13 cellular contexts compared by ENCODE assay signal in the genomic region with DNA sequence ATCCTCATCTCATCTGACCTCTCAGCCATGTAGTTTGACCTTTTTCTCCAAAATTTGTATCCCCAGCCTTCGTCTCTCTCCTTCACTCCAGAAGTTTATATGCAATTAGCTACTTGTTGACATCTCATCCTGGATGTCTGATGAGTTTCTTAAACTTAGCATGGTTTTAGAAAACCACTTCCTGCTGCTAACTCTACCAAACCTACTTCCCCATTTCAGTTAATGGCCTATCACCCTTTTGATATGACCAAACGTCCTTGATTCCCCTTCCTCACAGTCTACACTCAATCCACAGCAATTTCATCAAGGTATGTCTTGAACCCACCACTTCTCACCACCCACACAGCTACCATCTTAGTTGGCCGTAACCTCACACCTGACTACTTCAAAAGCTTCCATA.
DNase-seq lines count a peak whose midpoint lies in the region; ATAC-seq and TF ChIP-seq lines count a peak whose summit lies in the region.
"Had no signal": no experiment of that assay in that cellular context is flagged by ENCODE, and none has a peak within 500 bp of the region (broad histone marks: within the 10 kb centered on the region; RNA-seq: fewer than 3 reads in every experiment).

No MANE protein-coding gene starts in this region.

- peak; percentile 1 for DNase-seq in GM12864 (ENCODE audit: low read depth)
- no peak for DNase-seq in PC-9
- DNase-seq in NK-92 (lab: John Stamatoyannopoulos, UW; ENCODE audit: unreplicated experiment): no peak
- no peak for DNase-seq in HPDE6-E6E7 (ENCODE audit: extremely low spot score)
- no peak for DNase-seq in Right ventricle myocardium superior
- DNase-seq in NCI-H526 (lab: John Stamatoyannopoulos, UW): no peak
- DNase-seq: activated T-cell treated with anti-CD3 and anti-CD28 coated beads, Interleukin-2, amount 50 U/mL, for 4 hours; effector CD8-positive, alpha-beta T cell; NCI-H2107 had no signal

- H3K9me2 ChIP-seq in PC-9 (ENCODE audit: insufficient read depth): no peaks in the 10 kb centered on the region

- ATAC-seq in GM21526 (IDR thresholded peaks at IDR 0.05; ENCODE audit: low FRiP score, unreplicated experiment): peak; percentile 54
- ATAC-seq in HG03460 (IDR thresholded peaks at IDR 0.05; ENCODE audit: unreplicated experiment): peak; percentile 75
- ATAC-seq in Right ventricle myocardium superior (ENCODE audit: poor library complexity): no peak
- ATAC-seq: activated T-cell treated with anti-CD3 and anti-CD28 coated beads, Interleukin-2, amount 50 U/mL, for 4 hours; left lobe of liver had no signal

- POLR2A ChIA-PET in PC-9 (lab: Charles Lee; ENCODE audit: unreplicated experiment): interaction anchor here (0.7 kb wide), 1 partner anchor 82 kb away, joined by 8 read pairs; no protein-coding TSS in a partner anchor

- intact Hi-C loops in PC-9 (cut with micrococcal nuclease; ENCODE audit: unreplicated experiment): no loop called here
- intact Hi-C loops in Right ventricle myocardium superior (cut with DNase I): no loop called here

- H3K36me3 ChIP-seq in PC-9 (ENCODE audit: low read depth): no peaks in the 10 kb centered on the region

- no peaks in the 10 kb centered on the region for H3K9me3 ChIP-seq in PC-9 (ENCODE audit: insufficient read depth, low read depth)

- H3F3A ChIP-seq in PC-9 (ENCODE audit: insufficient read depth, low read depth): 0 out of 2 replicates have a peak, but pooled peaks cover 2% of the 10 kb centered on the region

- no peaks in the 10 kb centered on the region for H3K4me1 ChIP-seq in PC-9 (replicated peaks; ENCODE audit: insufficient read depth)

- H3K4me3 ChIP-seq in GM12864 (ENCODE audit: low read depth, low read length): no peak overlapping the region
- no peak overlapping the region for H3K4me3 ChIP-seq in PC-9

- peak overlapping the region; percentile 6; the same call in 1 of the 2 replicates for H2AFZ ChIP-seq in PC-9

- no peaks in the 10 kb centered on the region for H3K79me2 ChIP-seq in PC-9 (ENCODE audit: low read depth)

- no TSS peak for BruUV-seq in PC-9 (replicated peaks; lab: Mats Ljungman, UMichigan)

- CTCF ChIA-PET in PC-9 (lab: Charles Lee): no interaction called here

- H3K4me2 ChIP-seq in PC-9: no peak overlapping the region

- H4K20me1 ChIP-seq in PC-9 (ENCODE audit: insufficient read depth): no peaks in the 10 kb centered on the region

- TF ChIP-seq CTCF in GM12864 (IDR thresholded peaks at IDR 0.05; ENCODE audit: low read depth, low read length, missing control alignments): no peak
- TF ChIP-seq CTCF in PC-9 (conservative IDR thresholded peaks at IDR 0.05): no peak

- H3K27me3 ChIP-seq in PC-9 (ENCODE audit: insufficient read depth, low read depth): no peaks in the 10 kb centered on the region

- H3K27ac ChIP-seq in PC-9: no peak overlapping the region
- H3K27ac ChIP-seq: VCaP had no signal
